30 cellular contexts compared by ENCODE assay signal in the genomic region with DNA sequence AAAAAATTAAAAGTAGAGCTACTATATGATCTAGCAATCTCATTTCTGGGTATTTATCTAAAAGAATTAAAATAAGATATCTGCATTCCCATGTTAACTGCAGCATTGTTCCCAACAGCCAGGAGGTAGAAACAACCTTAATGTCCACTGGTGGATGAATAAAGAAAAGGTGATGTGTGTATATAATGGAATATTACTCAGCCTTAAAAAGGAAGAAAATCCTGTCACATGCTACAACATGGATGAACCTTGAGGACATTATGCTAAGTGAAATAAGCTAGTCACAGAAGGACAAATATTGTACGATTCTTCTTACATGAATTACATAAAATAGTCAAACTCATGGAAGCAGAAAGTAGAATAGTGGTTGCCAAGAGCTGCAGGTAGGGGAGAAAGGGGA.
DNase-seq lines count a peak whose midpoint lies in the region; ATAC-seq, FAIRE-seq and TF ChIP-seq lines count a peak whose summit lies in the region.
"Had no signal": no experiment of that assay in that cellular context is flagged by ENCODE, and none has a peak within 500 bp of the region (broad histone marks: within the 10 kb centered on the region; RNA-seq: fewer than 3 reads in every experiment).

No MANE protein-coding gene starts in this region.

- FAIRE-seq in K562 (lab: Jason Lieb, UNC) (no peak), urothelium cell line (lab: Jason Lieb, UNC) (peak; percentile 52)
- FAIRE-seq: A204.1, A549 had no signal

- H2AFZ ChIP-seq in K562 (ENCODE audit: low read depth, low read length), result no peak overlapping the region

- no peaks in the 10 kb centered on the region for H3K27me3 ChIP-seq in K562 (ENCODE audit: control insufficient read depth in 2 of 2, insufficient read depth in 2 of 2, low read length in 2 of 2)
- H3K27me3 ChIP-seq: BE2C; BLaER1; BLaER1 treated with 17β-estradiol and CSF1 and Interleukin-3, amounts not matched to agents 10 nM and 100 nM had no signal

- H3K27ac ChIP-seq in HEK293 (ENCODE audit: extremely low read depth, low read depth, low read length) (no peak overlapping the region), K562 (ENCODE audit: extremely low read depth, low read depth, low read length) (no peak overlapping the region)
- H3K27ac ChIP-seq: 22Rv1; A549; BLaER1; BLaER1 treated with 17β-estradiol and CSF1 and Interleukin-3, amounts not matched to agents 10 nM and 100 nM; C4-2B had no signal

- H3K36me3 ChIP-seq in HEK293 (ENCODE audit: control insufficient read depth in 2 of 2, insufficient read depth in 1 of 2, low read length in 2 of 2) (no peaks in the 10 kb centered on the region), K562 (ENCODE audit: control insufficient read depth, insufficient read depth, low read length) (no peaks in the 10 kb centered on the region)
- H3K36me3 ChIP-seq: BE2C; BLaER1; BLaER1 treated with 17β-estradiol and CSF1 and Interleukin-3, amounts not matched to agents 10 nM and 100 nM had no signal

- TF ChIP-seq EP300 in K562 (IDR thresholded peaks at IDR 0.05; ENCODE audit: low read length), result no peak

- H3K4me1 ChIP-seq in HEK293 (ENCODE audit: control insufficient read depth, insufficient read depth, low read length) (no peaks in the 10 kb centered on the region), K562 (replicated peaks in 1 of 2; ENCODE audit: control insufficient read depth in 2 of 2, insufficient read depth in 2 of 2, low read length in 2 of 2) (no peaks in the 10 kb centered on the region)
- H3K4me1 ChIP-seq: A549, BE2C had no signal

- H3K4me2 ChIP-seq in K562 (ENCODE audit: insufficient read depth, low read length), result no peak overlapping the region
- H3K4me2 ChIP-seq: A549; BLaER1; BLaER1 treated with 17β-estradiol and CSF1 and Interleukin-3, amounts not matched to agents 10 nM and 100 nM had no signal

- intact Hi-C loops in K562 (cut with micrococcal nuclease), result no loop called here

- H3K9ac ChIP-seq in K562 (ENCODE audit: insufficient read depth in 1 of 2, low read depth in 2 of 2, low read length in 2 of 2), result no peak overlapping the region
- H3K9ac ChIP-seq: BLaER1; BLaER1 treated with 17β-estradiol and CSF1 and Interleukin-3, amounts not matched to agents 10 nM and 100 nM had no signal

- no peak overlapping the region for H3K4me3 ChIP-seq in HEK293 (ENCODE audit: low read depth, low read length)
- no peak overlapping the region for H3K4me3 ChIP-seq in K562
- H3K4me3 ChIP-seq: A549; BLaER1; BLaER1 treated with 17β-estradiol and CSF1 and Interleukin-3, amounts not matched to agents 10 nM and 100 nM had no signal

- no peaks in the 10 kb centered on the region for H3K9me1 ChIP-seq in K562 (ENCODE audit: control insufficient read depth, insufficient read depth, low read length)

- H3K9me3 ChIP-seq in HEK293 (ENCODE audit: control insufficient read depth, insufficient read depth, low read depth, low read length) (no peaks in the 10 kb centered on the region), K562 (replicated peaks; ENCODE audit: control insufficient read depth, insufficient read depth, low read depth, low read length) (peaks cover 5% of the 10 kb centered on the region; the same call in 1 of the 2 replicates)
- H3K9me3 ChIP-seq: BE2C had no signal

- POLR2A ChIA-PET in HEK293 (lab: Yijun Ruan, JAX) (no interaction called here), K562 (lab: Yijun Ruan, JAX) (interaction anchor here (0.7 kb wide), 1 partner anchor 28 kb away, joined by 3 read pairs; no protein-coding TSS in a partner anchor)

- DNase-seq in K562 (ENCODE audit: extremely low read depth in 1 of 4, low spot score in 3 of 4), result no peak
- no peak for DNase-seq in urothelium cell line (ENCODE audit: low spot score)
- no peak for DNase-seq in DMS53 (lab: John Stamatoyannopoulos, UW)
- no peak for DNase-seq in ACHN
- DNase-seq: 8988T; AML-193; BE2C; C1 segment of cervical spinal cord; Caco-2; Calu3; CD4-positive, alpha-beta memory T cell; CD4-positive, alpha-beta T cell; CD4-positive, CD25-positive, alpha-beta regulatory T cell; CD8-positive, alpha-beta memory T cell; CD8-positive, alpha-beta T cell; COR-L47; DMS 273 treated with DMSO at 0.1 percent for 48 hours; DMS153; DMS79; DMS79 treated with DMSO at 0.1 percent for 48 hours; DND-41; EL had no signal

- no peak for TF ChIP-seq POLR2A in K562 (conservative IDR thresholded peaks at IDR 0.05)

- no TSS peak for BruUV-seq in K562 (replicated peaks; lab: Mats Ljungman, UMichigan)

- in situ Hi-C loops in K562 (cut with MboI), result no loop called here
- in situ Hi-C loops in ACHN (cut with HindIII; ENCODE audit: low pct_ligation_motif_present, low pct_unique_long_range_greater_than_20kb, low sequenced_read_pairs), result no loop called here

- no peak for TF ChIP-seq CTCF in HEK293 (tag by site-specific recombination; IDR thresholded peaks at IDR 0.05)
- TF ChIP-seq CTCF in K562 (IDR thresholded peaks at IDR 0.05 in 2 of 3, conservative IDR thresholded peaks at IDR 0.05 in 1 of 3; ENCODE audit: insufficient read depth in 2 of 3, low read depth in 1 of 3, low read length in 3 of 3), result no peak

- ATAC-seq in K562 (no peak), GM19324 (IDR thresholded peaks at IDR 0.05; ENCODE audit: low FRiP score, unreplicated experiment) (no peak)
- ATAC-seq: A549; CD8-positive, alpha-beta T cell had no signal

- no peak for TF ChIP-seq RAD21 in K562 (CRISPR knock-in tag; conservative IDR thresholded peaks at IDR 0.05 in 1 of 2, IDR thresholded peaks at IDR 0.05 in 1 of 2)

- no peaks in the 10 kb centered on the region for H3K79me2 ChIP-seq in K562 (ENCODE audit: control insufficient read depth, insufficient read depth, low read length)

- WGBS in K562 (ENCODE audit: insufficient coverage, low coverage, missing lambda C conversion rate), result 16% methylated on average over 1 of the region's 1 CpG

- no peaks in the 10 kb centered on the region for H4K20me1 ChIP-seq in K562 (replicated peaks; ENCODE audit: control insufficient read depth, insufficient read depth, low read length)
- H4K20me1 ChIP-seq: BLaER1; BLaER1 treated with 17β-estradiol and CSF1 and Interleukin-3, amounts not matched to agents 10 nM and 100 nM had no signal

- CTCF ChIA-PET in HEK293 (lab: Yijun Ruan, JAX), result interaction anchor here (0.6 kb wide), 2 partner anchors 81 to 148 kb away, joined by 4 read pairs; no protein-coding TSS in a partner anchor
- CTCF ChIA-PET in K562 (lab: Yijun Ruan, JAX; ENCODE audit: low intra/inter-chr PET ratio), result no interaction called here

TF ChIP-seq in HEK293, 187 proteins besides CTCF, POLR2A, EP300 and RAD21 (continues in another document):
- TF ChIP-seq ZNF626 (tag by site-specific recombination; IDR thresholded peaks at IDR 0.05) (no peak), ZNF146 (tag by site-specific recombination; IDR thresholded peaks at IDR 0.05) (0 out of 2 replicates have a peak, but pooled peaks have one; percentile 31)

TF ChIP-seq in K562, 482 proteins besides CTCF, POLR2A, EP300 and RAD21 (continues in another document):
- TF ChIP-seq RBM25 (IDR thresholded peaks at IDR 0.05; ENCODE audit: low read depth, low read length, severe bottlenecking) (peak; percentile 56), ZNF146 (CRISPR knock-in tag; IDR thresholded peaks at IDR 0.05; ENCODE audit: unreplicated experiment) (peak; percentile 86)

Comparison
In these comparisons a context has a peak if more than half of its experiments do, and no peak if none do; other contexts are left out.
1. Of the 44 proteins assayed by ChIP-seq in both K562 and HEK293: peak only in K562: none; only in HEK293: none; in both: ZNF146; in neither: 43.